Comparison of ENCODE assay signal across 16 cellular contexts in the genomic region with DNA sequence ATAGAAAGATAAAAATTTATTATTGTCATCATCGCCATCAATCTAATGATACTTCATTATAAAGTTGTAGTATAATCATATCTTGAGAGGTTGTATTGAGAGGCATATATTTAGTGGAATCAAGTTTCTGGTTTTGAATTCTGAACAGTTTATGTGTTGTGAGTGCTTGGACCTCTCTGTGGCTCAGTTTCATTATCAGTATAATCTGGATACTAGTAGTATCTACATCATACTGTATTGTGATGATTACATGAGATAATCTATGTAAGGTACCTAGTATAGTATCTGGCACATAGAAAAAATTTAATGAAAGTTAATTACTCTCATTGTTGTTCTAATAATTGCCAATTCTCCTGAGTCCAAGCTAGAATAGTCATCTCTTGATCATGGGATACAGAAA.
DNase-seq lines count a peak whose midpoint lies in the region; ATAC-seq, FAIRE-seq and TF ChIP-seq lines count a peak whose summit lies in the region.
"Had no signal": no experiment of that assay in that cellular context is flagged by ENCODE, and none has a peak within 500 bp of the region (broad histone marks: within the 10 kb centered on the region; RNA-seq: fewer than 3 reads in every experiment).

No MANE protein-coding gene starts in this region.

- no peak overlapping the region for H3K27ac Mint-ChIP-seq in activated CD8-positive, alpha-beta T cell treated with anti-CD3 and anti-CD28 coated beads for 36 hours
- H3K27ac Mint-ChIP-seq in activated CD8-positive, alpha-beta T cell treated with anti-CD3 and anti-CD28 coated beads, Interleukin-2, amount 10 ng/mL, durations not matched to agents 7 days and 5 days: no peak overlapping the region
- peak overlapping the region; percentile 61 for H3K27ac Mint-ChIP-seq in activated naive CD8-positive, alpha-beta T cell
- H3K27ac Mint-ChIP-seq in activated naive CD8-positive, alpha-beta T cell treated with anti-CD3 and anti-CD28 coated beads, Interleukin-2, amount 50 U/mL, for 24 hours: no peak overlapping the region
- H3K27ac Mint-ChIP-seq: B cell; CD8-positive, alpha-beta T cell; GM23338 had no signal

- H3K27me3 Mint-ChIP-seq in activated CD8-positive, alpha-beta T cell treated with anti-CD3 and anti-CD28 coated beads for 36 hours: no peaks in the 10 kb centered on the region
- H3K27me3 Mint-ChIP-seq in activated CD8-positive, alpha-beta T cell treated with anti-CD3 and anti-CD28 coated beads, Interleukin-2, amount 10 ng/mL, durations not matched to agents 7 days and 5 days (ENCODE audit: low read depth): no peaks in the 10 kb centered on the region
- no peaks in the 10 kb centered on the region for H3K27me3 Mint-ChIP-seq in activated naive CD8-positive, alpha-beta T cell
- no peaks in the 10 kb centered on the region for H3K27me3 Mint-ChIP-seq in activated naive CD8-positive, alpha-beta T cell treated with anti-CD3 and anti-CD28 coated beads, Interleukin-2, amount 50 U/mL, for 24 hours
- H3K27me3 Mint-ChIP-seq: B cell had no signal

- DNase-seq in activated CD8-positive, alpha-beta T cell treated with anti-CD3 and anti-CD28 coated beads for 36 hours: no peak
- DNase-seq in activated CD8-positive, alpha-beta T cell treated with anti-CD3 and anti-CD28 coated beads, Interleukin-2, amount 10 ng/mL, durations not matched to agents 7 days and 5 days: no peak
- no peak for DNase-seq in activated naive CD8-positive, alpha-beta T cell treated with anti-CD3 and anti-CD28 coated beads, Interleukin-2, amount 50 U/mL, for 24 hours
- DNase-seq: 8988T; Calu3; CD8-positive, alpha-beta T cell; DMS79 treated with DMSO at 0.1 percent for 48 hours; GF-D8; HCEC 1CT had no signal

- TF ChIP-seq CTCF in activated CD8-positive, alpha-beta T cell treated with anti-CD3 and anti-CD28 coated beads for 36 hours (IDR thresholded peaks at IDR 0.05): no peak

- H3K4me1 Mint-ChIP-seq in activated CD8-positive, alpha-beta T cell treated with anti-CD3 and anti-CD28 coated beads for 36 hours (ENCODE audit: low read depth): peaks cover 22% of the 10 kb centered on the region
- peaks cover 28% of the 10 kb centered on the region for H3K4me1 Mint-ChIP-seq in activated CD8-positive, alpha-beta T cell treated with anti-CD3 and anti-CD28 coated beads, Interleukin-2, amount 10 ng/mL, durations not matched to agents 7 days and 5 days (ENCODE audit: low read depth)
- peaks cover 47% of the 10 kb centered on the region for H3K4me1 Mint-ChIP-seq in activated naive CD8-positive, alpha-beta T cell (ENCODE audit: low read depth)
- peaks cover 33% of the 10 kb centered on the region for H3K4me1 Mint-ChIP-seq in activated naive CD8-positive, alpha-beta T cell treated with anti-CD3 and anti-CD28 coated beads, Interleukin-2, amount 50 U/mL, for 24 hours
- H3K4me1 Mint-ChIP-seq: B cell, GM23338 had no signal

- peak; percentile 37 for ATAC-seq in activated CD8-positive, alpha-beta T cell treated with anti-CD3 and anti-CD28 coated beads for 36 hours
- no peak for ATAC-seq in activated CD8-positive, alpha-beta T cell treated with anti-CD3 and anti-CD28 coated beads, Interleukin-2, amount 10 ng/mL, durations not matched to agents 7 days and 5 days
- ATAC-seq in activated naive CD8-positive, alpha-beta T cell treated with anti-CD3 and anti-CD28 coated beads, Interleukin-2, amount 50 U/mL, for 24 hours: no peak
- ATAC-seq in GM19351 (IDR thresholded peaks at IDR 0.05; ENCODE audit: unreplicated experiment) (no peak), GM18867 (IDR thresholded peaks at IDR 0.05; ENCODE audit: unreplicated experiment) (no peak)
- ATAC-seq: CD8-positive, alpha-beta T cell; GM23338 had no signal

- POLR2A ChIA-PET in activated CD8-positive, alpha-beta T cell treated with anti-CD3 and anti-CD28 coated beads for 36 hours (lab: Charles Lee): no interaction called here
- POLR2A ChIA-PET in activated CD8-positive, alpha-beta T cell treated with anti-CD3 and anti-CD28 coated beads, Interleukin-2, amount 10 ng/mL, durations not matched to agents 7 days and 5 days (lab: Charles Lee): no interaction called here

- intact Hi-C loops in activated CD8-positive, alpha-beta T cell treated with anti-CD3 and anti-CD28 coated beads for 36 hours (cut with micrococcal nuclease): no loop called here

- FAIRE-seq in islet of Langerhans (lab: Jason Lieb, UNC): peak; percentile 36
- FAIRE-seq: H54 had no signal

- H3K36me3 Mint-ChIP-seq in activated CD8-positive, alpha-beta T cell treated with anti-CD3 and anti-CD28 coated beads for 36 hours (ENCODE audit: low read depth): peaks cover 16% of the 10 kb centered on the region
- peaks cover 28% of the 10 kb centered on the region for H3K36me3 Mint-ChIP-seq in activated CD8-positive, alpha-beta T cell treated with anti-CD3 and anti-CD28 coated beads, Interleukin-2, amount 10 ng/mL, durations not matched to agents 7 days and 5 days (ENCODE audit: low read depth)
- peaks cover 10% of the 10 kb centered on the region for H3K36me3 Mint-ChIP-seq in activated naive CD8-positive, alpha-beta T cell
- H3K36me3 Mint-ChIP-seq in activated naive CD8-positive, alpha-beta T cell treated with anti-CD3 and anti-CD28 coated beads, Interleukin-2, amount 50 U/mL, for 24 hours (ENCODE audit: low read depth): peaks cover 1% of the 10 kb centered on the region

- peaks cover 2% of the 10 kb centered on the region for H3K9me3 Mint-ChIP-seq in activated CD8-positive, alpha-beta T cell treated with anti-CD3 and anti-CD28 coated beads for 36 hours
- H3K9me3 Mint-ChIP-seq in activated CD8-positive, alpha-beta T cell treated with anti-CD3 and anti-CD28 coated beads, Interleukin-2, amount 10 ng/mL, durations not matched to agents 7 days and 5 days (ENCODE audit: insufficient read depth): peaks cover 3% of the 10 kb centered on the region
- no peaks in the 10 kb centered on the region for H3K9me3 Mint-ChIP-seq in activated naive CD8-positive, alpha-beta T cell (ENCODE audit: low read depth)
- no peaks in the 10 kb centered on the region for H3K9me3 Mint-ChIP-seq in activated naive CD8-positive, alpha-beta T cell treated with anti-CD3 and anti-CD28 coated beads, Interleukin-2, amount 50 U/mL, for 24 hours
- H3K9me3 Mint-ChIP-seq: GM23338 had no signal

- no peak overlapping the region for H3K4me3 Mint-ChIP-seq in activated CD8-positive, alpha-beta T cell treated with anti-CD3 and anti-CD28 coated beads for 36 hours
- no peak overlapping the region for H3K4me3 Mint-ChIP-seq in activated CD8-positive, alpha-beta T cell treated with anti-CD3 and anti-CD28 coated beads, Interleukin-2, amount 10 ng/mL, durations not matched to agents 7 days and 5 days
- H3K4me3 Mint-ChIP-seq in activated naive CD8-positive, alpha-beta T cell: no peak overlapping the region
- no peak overlapping the region for H3K4me3 Mint-ChIP-seq in activated naive CD8-positive, alpha-beta T cell treated with anti-CD3 and anti-CD28 coated beads, Interleukin-2, amount 50 U/mL, for 24 hours
- H3K4me3 Mint-ChIP-seq: B cell; CD8-positive, alpha-beta T cell; GM23338 had no signal

- CTCF ChIA-PET in activated CD8-positive, alpha-beta T cell treated with anti-CD3 and anti-CD28 coated beads for 36 hours (lab: Charles Lee): no interaction called here
- CTCF ChIA-PET in activated CD8-positive, alpha-beta T cell treated with anti-CD3 and anti-CD28 coated beads, Interleukin-2, amount 10 ng/mL, durations not matched to agents 7 days and 5 days (lab: Charles Lee): interaction anchor here (0.7 kb wide), 1 partner anchor 37 kb away, joined by 3 read pairs; no protein-coding TSS in a partner anchor
